13 cellular contexts compared by ENCODE assay signal in genomic region chr9:122190597-122191381, GRCh38. TPM values are rescaled to one million over a fixed set of nuclear protein-coding genes. Genes with fewer than 3 reads are reported as not detected.
DNase-seq lines count a peak whose midpoint lies in the region; ATAC-seq and TF ChIP-seq lines count a peak whose summit lies in the region.
"Had no signal": no experiment of that assay in that cellular context is flagged by ENCODE, and none has a peak within 500 bp of the region (broad histone marks: within the 10 kb centered on the region; RNA-seq: fewer than 3 reads in every experiment).

No MANE protein-coding gene starts in this region.

- H3K4me3 ChIP-seq in esophagus squamous epithelium: no peak overlapping the region
- H3K4me3 ChIP-seq in MG63: no peak overlapping the region
- H3K4me3 ChIP-seq: psoas muscle, tibial artery had no signal

- H3K27me3 ChIP-seq in esophagus squamous epithelium (no peaks in the 10 kb centered on the region), MG63 (no peaks in the 10 kb centered on the region)
- H3K27me3 ChIP-seq: tibial artery had no signal

- no peak for TF ChIP-seq POLR2A in esophagus squamous epithelium (IDR thresholded peaks at IDR 0.05)

- intact Hi-C loops in esophagus squamous epithelium (cut with DNase I): no loop called here

- no peak for ATAC-seq in GM19023 (IDR thresholded peaks at IDR 0.05; ENCODE audit: unreplicated experiment)
- no peak for ATAC-seq in HG02885 (IDR thresholded peaks at IDR 0.05; ENCODE audit: poor library complexity, unreplicated experiment)
- ATAC-seq: psoas muscle had no signal

- TF ChIP-seq CTCF in esophagus squamous epithelium (IDR thresholded peaks at IDR 0.05): no peak

- H3K4me1 ChIP-seq in esophagus squamous epithelium: peaks cover 0 to 31% (median 16%) of the 10 kb centered on the region in 3 donors
- H3K4me1 ChIP-seq: psoas muscle, tibial artery had no signal

- H3K27ac ChIP-seq in esophagus squamous epithelium: no peak overlapping the region
- H3K27ac ChIP-seq: psoas muscle, tibial artery had no signal

- peak; percentile 78 for DNase-seq in AG20443 (ENCODE audit: low spot score)
- DNase-seq in GM03348 (ENCODE audit: low spot score): peak; percentile 44
- DNase-seq in SHP77 (lab: John Stamatoyannopoulos, UW): peak; percentile 50 to 53
- peak; percentile 15 for DNase-seq in inferior parietal cortex (ENCODE audit: extremely low spot score)
- DNase-seq in esophagus squamous epithelium (lab: John Stamatoyannopoulos, UW): no peak
- DNase-seq in MG63: no peak
- DNase-seq: COR-L47, mesendoderm, psoas muscle, Right ventricle myocardium superior, tibial artery had no signal

- H3K9me3 ChIP-seq in esophagus squamous epithelium: no peaks in the 10 kb centered on the region
- no peaks in the 10 kb centered on the region for H3K9me3 ChIP-seq in MG63
- H3K9me3 ChIP-seq: psoas muscle, tibial artery had no signal

- H3K36me3 ChIP-seq in esophagus squamous epithelium (no peaks in the 10 kb centered on the region), MG63 (no peaks in the 10 kb centered on the region)
- H3K36me3 ChIP-seq: tibial artery had no signal

- 45 to 46% methylated on average over 7 to 9 of the region's 12 CpGs for WGBS in esophagus squamous epithelium, 2 donors

RNA-seq across cellular contexts. Expression of gene MORN5, which starts 31.1 kb away (rescaled TPM):
- total RNA-seq in esophagus squamous epithelium: not detected
- not detected in 2 replicates for total RNA-seq in MG63 (2014; rRNA removed; shearing (Covaris generic); ENCODE audit: low replicate concordance)
- total RNA-seq: psoas muscle, Right ventricle myocardium superior had no signal

RNA-seq across cellular contexts. Expression of gene NDUFA8, which starts 31.2 kb away (rescaled TPM):
- 10 to 100 TPM; 40.6 to 48.0 (median 45.7) TPM for total RNA-seq in esophagus squamous epithelium
- 44.8 and 68.0 TPM in 2 replicates for total RNA-seq in MG63 (2014; rRNA removed; shearing (Covaris generic); ENCODE audit: low replicate concordance)

RNA-seq across cellular contexts. Expression of gene LHX6, which starts 38.0 kb away (rescaled TPM):
- total RNA-seq in esophagus squamous epithelium: 1 to 10 TPM in 1 of 4 donors, under 1 TPM in 2, not detected in 1; 0.53 to 4.6 (median 0.95) TPM
- total RNA-seq in MG63 (2014; rRNA removed; shearing (Covaris generic); ENCODE audit: low replicate concordance): not detected in 2 replicates

Comparison
In these comparisons a context has a peak if more than half of its experiments do, and no peak if none do; other contexts are left out.
1. DNase-seq: peak in AG20443 (single experiment), GM03348 (single experiment), SHP77 (2 of 2) and inferior parietal cortex (single experiment); none in esophagus squamous epithelium (single experiment) and MG63 (single experiment).